In genomic region chr2:230723363-230723762, GRCh38 we compare ENCODE assay signal across 12 cellular contexts. TPM values are rescaled to one million over a fixed set of nuclear protein-coding genes. Genes with fewer than 3 reads are reported as not detected.
DNase-seq lines count a peak whose midpoint lies in the region; ATAC-seq, FAIRE-seq and TF ChIP-seq lines count a peak whose summit lies in the region.
"Had no signal": no experiment of that assay in that cellular context is flagged by ENCODE, and none has a peak within 500 bp of the region (broad histone marks: within the 10 kb centered on the region; RNA-seq: fewer than 3 reads in every experiment).

No MANE protein-coding gene starts in this region.

- H2BK12ac ChIP-seq in H1 (ENCODE audit: low read depth, low read length): peak overlapping the region; percentile 52; the same call in 1 of the 2 replicates

- no peak overlapping the region for H2BK20ac ChIP-seq in H1 (ENCODE audit: low read length)

- peak; percentile 18 to 19 for ATAC-seq in left cardiac atrium
- no peak for ATAC-seq in Right ventricle myocardium inferior
- ATAC-seq in activated CD8-positive, alpha-beta memory T cell treated with anti-CD3 and anti-CD28 coated beads, Interleukin-2, amount 10 ng/mL, durations not matched to agents 7 days and 5 days: peak; percentile 70
- ATAC-seq in stimulated activated naive CD8-positive, alpha-beta T cell treated with anti-CD3 and anti-CD28 coated beads, Interleukin-15, Interleukin-2, amounts not matched to agents 100 U/mL and 50 U/mL, for 24 hours: peak; percentile 95
- ATAC-seq in GM18907 (IDR thresholded peaks at IDR 0.05; ENCODE audit: unreplicated experiment): no peak

- peaks cover 5 to 82% of the 10 kb centered on the region in 2 experiments for H3K79me2 ChIP-seq in H1 (ENCODE audit: control insufficient read depth in 1 of 2, insufficient read depth in 2 of 2, low read length in 2 of 2)

- H3K23me2 ChIP-seq in H1 (ENCODE audit: low read depth, low read length): no peaks in the 10 kb centered on the region

- no peak overlapping the region for H2AFZ ChIP-seq in H1 (ENCODE audit: low read length)

- H3K27ac Mint-ChIP-seq in activated CD8-positive, alpha-beta memory T cell treated with anti-CD3 and anti-CD28 coated beads, Interleukin-2, amount 10 ng/mL, durations not matched to agents 7 days and 5 days: peak overlapping the region; percentile 72

- no peak for TF ChIP-seq EP300 in H1 (IDR thresholded peaks at IDR 0.05; ENCODE audit: borderline replicate concordance in 1 of 2, low read depth in 2 of 2, low read length in 2 of 2)

- H3K56ac ChIP-seq in H1 (replicated peaks; ENCODE audit: insufficient read length, low read depth, low read length): no peak overlapping the region

- H3K4me3 ChIP-seq in H1 (ENCODE audit: extremely low read depth in 1 of 4, insufficient read depth in 2 of 4, low read depth in 3 of 4, low read length in 4 of 4) (no peak overlapping the region), uterus (no peak overlapping the region), HAP-1 (no peak overlapping the region)

- 80% methylated on average over 1 of the region's 2 CpGs; no CpG with 5 or more reads in 1 of the 2 experiments for WGBS in H1 (ENCODE audit: extremely low coverage in 1 of 2, insufficient coverage in 1 of 2, insufficient read length in 1 of 2, insufficient replicate concordance in 2 of 2, low coverage in 1 of 2, low lambda C conversion rate in 2 of 2, missing lambda C conversion rate in 1 of 2), 2 experiments

- H3K4me1 Mint-ChIP-seq in activated CD8-positive, alpha-beta memory T cell treated with anti-CD3 and anti-CD28 coated beads, Interleukin-2, amount 10 ng/mL, durations not matched to agents 7 days and 5 days: peaks cover 61% of the 10 kb centered on the region

- intact Hi-C loops in left cardiac atrium (cut with DNase I) (no loop called here), Right ventricle myocardium inferior (cut with DNase I) (no loop called here), uterus (cut with DNase I; ENCODE audit: low total_unique reads) (no loop called here)

- in situ Hi-C loops in HAP-1 (cut with MboI; ENCODE audit: low sequenced_read_pairs): no loop called here

- 0 out of 2 replicates have a peak overlapping the region, but pooled peaks have one; percentile 11 for H2BK5ac ChIP-seq in H1 (ENCODE audit: low read depth, low read length)

- no peak overlapping the region for H3K27ac ChIP-seq in H1 (ENCODE audit: low read depth, low read length)
- H3K27ac ChIP-seq in uterus: no peak overlapping the region
- H3K27ac ChIP-seq: RWPE1 had no signal

- H3K23ac ChIP-seq in H1 (ENCODE audit: insufficient read length): no peak overlapping the region

- H2AK5ac ChIP-seq in H1 (ENCODE audit: low read depth, low read length): peak overlapping the region; percentile 47; the same call in 1 of the 2 replicates

- TF ChIP-seq RAD21 in H1 (IDR thresholded peaks at IDR 0.05 in 1 of 2, conservative IDR thresholded peaks at IDR 0.05 in 1 of 2; ENCODE audit: low read depth in 2 of 2, low read length in 2 of 2): no peak

- H3K14ac ChIP-seq in H1 (ENCODE audit: insufficient read length): no peak overlapping the region

- H4K5ac ChIP-seq in H1 (ENCODE audit: insufficient read length, low read depth, low read length): no peak overlapping the region

- H3K36me3 ChIP-seq in H1 (ENCODE audit: control insufficient read depth in 2 of 4, insufficient read depth in 4 of 4, low read length in 3 of 4): no peaks in the 10 kb centered on the region; a peak in 2 of 8 replicates
- no peaks in the 10 kb centered on the region for H3K36me3 ChIP-seq in uterus
- H3K36me3 ChIP-seq in HAP-1 (replicated peaks): peaks cover 3% of the 10 kb centered on the region; the same call in 1 of the 2 replicates

- no peak overlapping the region for H3K4me2 ChIP-seq in H1 (ENCODE audit: insufficient read depth in 1 of 2, low read depth in 2 of 2, low read length in 2 of 2)

- H3K27me3 ChIP-seq in H1 (replicated peaks in 1 of 4; ENCODE audit: control insufficient read depth in 3 of 4, extremely low read depth in 1 of 4, insufficient read depth in 3 of 4, low read length in 3 of 4) (no peaks in the 10 kb centered on the region), uterus (no peaks in the 10 kb centered on the region), HAP-1 (ENCODE audit: low read depth) (no peaks in the 10 kb centered on the region)

- TF ChIP-seq CTCF in H1 (IDR thresholded peaks at IDR 0.05; ENCODE audit: control extremely low read depth in 1 of 3, insufficient read depth in 1 of 3, low read depth in 1 of 3, low read length in 3 of 3) (no peak), uterus (IDR thresholded peaks at IDR 0.05) (no peak)

- no peaks in the 10 kb centered on the region for H3K27me3 Mint-ChIP-seq in activated CD8-positive, alpha-beta memory T cell treated with anti-CD3 and anti-CD28 coated beads, Interleukin-2, amount 10 ng/mL, durations not matched to agents 7 days and 5 days

- H2BK120ac ChIP-seq in H1 (replicated peaks; ENCODE audit: low read depth, low read length): no peak overlapping the region

- no peaks in the 10 kb centered on the region for H3K9me3 ChIP-seq in H1 (ENCODE audit: insufficient read depth in 2 of 2, low read depth in 1 of 2, low read length in 1 of 2)
- no peaks in the 10 kb centered on the region for H3K9me3 ChIP-seq in uterus
- no peaks in the 10 kb centered on the region for H3K9me3 ChIP-seq in HAP-1

- H3K79me1 ChIP-seq in H1 (ENCODE audit: low read depth, low read length): peaks cover 3% of the 10 kb centered on the region

- DNase-seq in left cardiac atrium (no peak), Right ventricle myocardium inferior (ENCODE audit: missing footprints) (no peak), H1 (ENCODE audit: low read depth in 1 of 2, low spot score in 2 of 2) (no peak), uterus (no peak), HAP-1 (ENCODE audit: low spot score in 2 of 2) (no peak)
- DNase-seq in activated CD8-positive, alpha-beta memory T cell treated with anti-CD3 and anti-CD28 coated beads, Interleukin-2, amount 10 ng/mL, durations not matched to agents 7 days and 5 days: no peak
- peak; percentile 31 for DNase-seq in stimulated activated naive CD8-positive, alpha-beta T cell treated with anti-CD3 and anti-CD28 coated beads, Interleukin-15, Interleukin-2, amounts not matched to agents 100 U/mL and 50 U/mL, for 24 hours
- DNase-seq: cortex of kidney, head of caudate nucleus, NCI-H2081 had no signal

- no peak overlapping the region for H4K8ac ChIP-seq in H1 (ENCODE audit: extremely low read depth, insufficient read depth, low read length)

- H3K36me3 Mint-ChIP-seq in activated CD8-positive, alpha-beta memory T cell treated with anti-CD3 and anti-CD28 coated beads, Interleukin-2, amount 10 ng/mL, durations not matched to agents 7 days and 5 days: peaks cover 56% of the 10 kb centered on the region

- no peak for FAIRE-seq in H1 (lab: Jason Lieb, UNC)

- POLR2A ChIA-PET in H1 (lab: Charles Lee; ENCODE audit: partially characterized antibody): interaction anchor here (0.6 to 1.8 kb wide), 4 partner anchors 9 to 67 kb away, joined by 3 to 5 read pairs (median 4); no protein-coding TSS in a partner anchor

- no peak overlapping the region for H3K9ac ChIP-seq in H1 (replicated peaks in 1 of 4; ENCODE audit: extremely low read depth in 1 of 4, low read depth in 3 of 4, low read length in 3 of 4)

- peak overlapping the region; percentile 46 for H4K91ac ChIP-seq in H1 (replicated peaks; ENCODE audit: insufficient read length, low read length)

- peak overlapping the region; percentile 14 for H3K4me3 Mint-ChIP-seq in activated CD8-positive, alpha-beta memory T cell treated with anti-CD3 and anti-CD28 coated beads, Interleukin-2, amount 10 ng/mL, durations not matched to agents 7 days and 5 days

- H3K18ac ChIP-seq in H1 (ENCODE audit: extremely low read depth, low read length): peak overlapping the region; percentile 41; the same call in 1 of the 2 replicates

- H2BK15ac ChIP-seq in H1 (ENCODE audit: low read length): no peak overlapping the region

- peaks cover 0 to 4% of the 10 kb centered on the region in 2 experiments for H4K20me1 ChIP-seq in H1 (replicated peaks in 1 of 2; ENCODE audit: control insufficient read depth in 1 of 2, insufficient read depth in 2 of 2, low read length in 2 of 2)

- H3K4ac ChIP-seq in H1 (replicated peaks; ENCODE audit: insufficient read length, low read depth, low read length): no peak overlapping the region

- H3K9me3 Mint-ChIP-seq in activated CD8-positive, alpha-beta memory T cell treated with anti-CD3 and anti-CD28 coated beads, Interleukin-2, amount 10 ng/mL, durations not matched to agents 7 days and 5 days (ENCODE audit: low read depth): no peaks in the 10 kb centered on the region

- TF ChIP-seq POLR2A in H1 (IDR thresholded peaks at IDR 0.05; ENCODE audit: control extremely low read depth in 1 of 2, low read depth in 2 of 2, low read length in 2 of 2): no peak
- no peak for TF ChIP-seq POLR2A in uterus (IDR thresholded peaks at IDR 0.05)

- H3K4me1 ChIP-seq in H1 (replicated peaks in 1 of 4; ENCODE audit: control insufficient read depth in 3 of 4, insufficient read depth in 4 of 4, low read length in 3 of 4) (peaks cover 3 to 28% (median 12%) of the 10 kb centered on the region in 4 experiments; a peak in 6 of 7 replicates), uterus (no peaks in the 10 kb centered on the region), HAP-1 (peaks cover 13% of the 10 kb centered on the region)

- CTCF ChIA-PET in activated CD8-positive, alpha-beta memory T cell treated with anti-CD3 and anti-CD28 coated beads, Interleukin-2, amount 10 ng/mL, durations not matched to agents 7 days and 5 days (lab: Charles Lee): interaction anchor here (0.7 to 4.4 kb wide), 4 partner anchors 8 to 70 kb away, joined by 3 to 22 read pairs (median 3); partner anchors contain the start of gene CAB39
- CTCF ChIA-PET in H1 (lab: Charles Lee; ENCODE audit: partially characterized antibody): interaction anchor here (0.6 to 1.7 kb wide), 6 partner anchors 8 to 618 kb away, joined by 3 to 5 read pairs (median 3); no protein-coding TSS in a partner anchor

RNA-seq across cellular contexts. Expression of gene CAB39, which starts 10.7 kb away (rescaled TPM):
- total RNA-seq in left cardiac atrium: 10 to 100 TPM; 85.5 to 87.8 TPM
- 91.9 TPM for total RNA-seq in Right ventricle myocardium inferior
- 100 to 1,000 TPM; 148 to 174 TPM for total RNA-seq in activated CD8-positive, alpha-beta memory T cell treated with anti-CD3 and anti-CD28 coated beads, Interleukin-2, amount 10 ng/mL, durations not matched to agents 7 days and 5 days
- 48.3 and 50.5 TPM in 2 replicates for total RNA-seq in H1 (2021; fragmentation: NEBNext Ultra II Directional; extraction: Animal tissue kit (Norgen Biotek cat#: 25700))
- 12.8 and 16.4 TPM in 2 replicates for polyA plus RNA-seq in H1 (2011; rRNA removed)
- polyA plus RNA-seq in H1 (2011; cell fraction: cytosol; rRNA removed): 21.9 TPM
- polyA plus RNA-seq in H1 (2011; cell fraction: nucleus; rRNA removed): 10.9 TPM
- polyA plus RNA-seq in H1 (2012, experiment 1 of 2): 22.0 to 33.8 TPM (median 26.7 TPM) in 4 replicates
- polyA plus RNA-seq in H1 (2012, experiment 2 of 2): 2.2 TPM
- 24.1 TPM for polyA plus RNA-seq in H1 (2013, experiment 1 of 2)
- polyA plus RNA-seq in H1 (2013, experiment 2 of 2): 25.0 TPM
- polyA minus RNA-seq in H1 (2011; rRNA and poly(A)+ RNA removed): 42.6 and 45.2 TPM in 2 replicates
- 28.2 TPM for polyA minus RNA-seq in H1 (2011; cell fraction: cytosol; rRNA and poly(A)+ RNA removed)
- polyA minus RNA-seq in H1 (2011; cell fraction: nucleus; rRNA and poly(A)+ RNA removed): 29.6 TPM
- total RNA-seq in uterus: 100 to 1,000 TPM in 1 of 4 donors, 10 to 100 TPM in 3; 33.6 to 121 (median 78.0) TPM

Comparison
In these comparisons a context has a peak if more than half of its experiments do, and no peak if none do; other contexts are left out.
1. ATAC-seq: peak in left cardiac atrium (2 of 2), activated CD8-positive, alpha-beta memory T cell treated with anti-CD3 and anti-CD28 coated beads, Interleukin-2, amount 10 ng/mL, durations not matched to agents 7 days and 5 days (single experiment) and stimulated activated naive CD8-positive, alpha-beta T cell treated with anti-CD3 and anti-CD28 coated beads, Interleukin-15, Interleukin-2, amounts not matched to agents 100 U/mL and 50 U/mL, for 24 hours (single experiment); none in Right ventricle myocardium inferior (single experiment) and GM18907 (single experiment).